Comparison of ENCODE assay signal across 22 cellular contexts in genomic region chr5:180959661-180960060, GRCh38. TPM values are rescaled to one million over a fixed set of nuclear protein-coding genes. Genes with fewer than 3 reads are reported as not detected.
"Had no signal": no experiment of that assay in that cellular context is flagged by ENCODE, and none has a peak within 500 bp of the region (broad histone marks: within the 10 kb centered on the region; RNA-seq: fewer than 3 reads in every experiment).

No MANE protein-coding gene starts in this region.

- H3K4me3 ChIP-seq: esophagus muscularis mucosa, hepatocyte, left lung, ovary, tibial artery had no signal

- H3K9me3 Mint-ChIP-seq: activated naive CD4-positive, alpha-beta T cell treated with anti-CD3 and anti-CD28 coated beads, Interleukin-2, amount 50 U/mL, for 24 hours; brain; natural killer cell; stimulated activated naive CD8-positive, alpha-beta T cell treated with anti-CD3 and anti-CD28 coated beads, Interleukin-15, amount 100 ng/mL, for 72 hours; T-helper 2 cell treated with Interferon-gamma antibody and Interleukin-4, amounts not matched to agents 5 μg/mL and 100 μg/mL, for 36 hours had no signal

- H3K4me1 Mint-ChIP-seq: brain had no signal

- H3K27ac ChIP-seq: esophagus muscularis mucosa, hepatocyte, left lung, ovary, tibial artery had no signal

- H3K36me3 Mint-ChIP-seq: activated naive CD4-positive, alpha-beta T cell treated with anti-CD3 and anti-CD28 coated beads, Interleukin-2, amount 50 U/mL, for 24 hours; brain; natural killer cell had no signal

- ATAC-seq: left lung; natural killer cell; right cardiac atrium; stimulated activated naive CD8-positive, alpha-beta T cell treated with anti-CD3 and anti-CD28 coated beads, Interleukin-15, amount 100 ng/mL, for 72 hours had no signal

- H3K4me1 ChIP-seq: esophagus muscularis mucosa, left lung, tibial artery had no signal

- DNase-seq: activated gamma-delta T cell treated with Interleukin-2 at 50 U/mL for 16 hours; activated T-cell treated with anti-CD3 and anti-CD28 coated beads, Interleukin-2, amount 50 U/mL, for 1 hour; glutamatergic neuron; kidney glomerular epithelial cell; left lung; natural killer cell; ovary; right cardiac atrium; stimulated activated CD4-positive, alpha-beta T cell treated with anti-CD3 and anti-CD28 coated beads, Interleukin-1b, Interleukin-23, amount 100 ng/mL, for 48 hours; stimulated activated naive CD8-positive, alpha-beta T cell treated with anti-CD3 and anti-CD28 coated beads, Interleukin-15, amount 100 ng/mL, for 72 hours; tibial artery had no signal

- H3K9me3 ChIP-seq: esophagus muscularis mucosa, left lung, ovary had no signal

- H3K4me3 Mint-ChIP-seq: activated naive CD4-positive, alpha-beta T cell treated with anti-CD3 and anti-CD28 coated beads, Interleukin-2, amount 50 U/mL, for 24 hours; brain; natural killer cell; T-helper 2 cell treated with Interferon-gamma antibody and Interleukin-4, amounts not matched to agents 5 μg/mL and 100 μg/mL, for 36 hours had no signal

- H3K27ac Mint-ChIP-seq: activated naive CD4-positive, alpha-beta T cell treated with anti-CD3 and anti-CD28 coated beads, Interleukin-2, amount 50 U/mL, for 24 hours; brain; natural killer cell; stimulated activated naive CD8-positive, alpha-beta T cell treated with anti-CD3 and anti-CD28 coated beads, Interleukin-15, amount 100 ng/mL, for 72 hours; T-helper 2 cell treated with Interferon-gamma antibody and Interleukin-4, amounts not matched to agents 5 μg/mL and 100 μg/mL, for 36 hours had no signal

- H3K36me3 ChIP-seq: esophagus muscularis mucosa, left lung, ovary, tibial artery had no signal

- H3K27me3 Mint-ChIP-seq: activated naive CD4-positive, alpha-beta T cell treated with anti-CD3 and anti-CD28 coated beads, Interleukin-2, amount 50 U/mL, for 24 hours; brain; stimulated activated naive CD8-positive, alpha-beta T cell treated with anti-CD3 and anti-CD28 coated beads, Interleukin-15, amount 100 ng/mL, for 72 hours had no signal

- H3K27me3 ChIP-seq: esophagus muscularis mucosa, hepatocyte, left lung, ovary, tibial artery had no signal

RNA-seq across cellular contexts. Expression of gene BTNL3, which starts 29.0 kb away (rescaled TPM):
- total RNA-seq: cardiac septum, frontal cortex, lung microvascular endothelial cell, natural killer cell, pulmonary artery endothelial cell, skeletal muscle tissue, urinary bladder had no signal
